In genomic region chr6:78808933-78809332, GRCh38 we compare ENCODE assay signal across 1 cellular context.
TF ChIP-seq lines count a peak whose summit lies in the region.

No MANE protein-coding gene starts in this region.

TF ChIP-seq in H1, 55 proteins besides CTCF, POLR2A, EP300 and RAD21:
- TF ChIP-seq CHD1 (IDR thresholded peaks at IDR 0.05; ENCODE audit: low read depth, low read length) = no peak
